In the genomic region with DNA sequence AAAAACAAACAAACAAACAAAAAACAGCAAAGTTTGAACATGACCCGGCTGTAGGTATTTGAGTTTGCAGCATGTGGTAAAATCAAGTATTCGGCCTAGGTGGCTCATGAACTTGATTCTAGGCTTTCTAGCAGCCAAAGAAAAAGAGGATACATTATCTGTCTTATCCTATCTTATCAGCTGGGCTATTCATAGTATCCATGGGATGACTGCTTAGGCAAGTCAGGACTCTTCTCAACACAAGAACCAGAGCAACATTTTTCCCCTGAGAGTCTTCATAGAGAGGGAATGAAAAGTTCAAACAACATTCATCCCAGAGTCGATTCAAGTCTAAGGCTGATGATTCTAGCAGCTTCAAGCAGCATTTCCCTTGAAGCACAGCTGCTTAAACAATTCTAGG, we compare ENCODE assay signal across 31 cellular contexts. TPM values are rescaled to one million over a fixed set of nuclear protein-coding genes. Genes with fewer than 3 reads are reported as not detected.
"Had no signal": no experiment of that assay in that cellular context is flagged by ENCODE, and none has a peak within 500 bp of the region (broad histone marks: within the 10 kb centered on the region; RNA-seq: fewer than 3 reads in every experiment).

No MANE protein-coding gene starts in this region.

- H3K9me3 ChIP-seq: adrenal gland, ascending aorta, esophagus squamous epithelium, right lobe of liver, thyroid gland, upper lobe of left lung, vagina had no signal

- H3K27me3 Mint-ChIP-seq: activated naive CD8-positive, alpha-beta T cell treated with anti-CD3 and anti-CD28 coated beads for 36 hours; brain; stimulated activated naive CD8-positive, alpha-beta T cell treated with anti-CD3 and anti-CD28 coated beads, Interleukin-15, Interleukin-2, amounts not matched to agents 100 ng/mL and 50 ng/mL, for 24 hours had no signal

- ATAC-seq: activated T-cell treated with anti-CD3 and anti-CD28 coated beads, Interleukin-2, amount 50 U/mL, for 72 hours; natural killer cell had no signal

- H3K4me3 ChIP-seq: adrenal gland, ascending aorta, esophagus squamous epithelium, right lobe of liver, skin epidermis, thyroid gland, upper lobe of left lung, vagina had no signal

- H3K27ac Mint-ChIP-seq: activated naive CD8-positive, alpha-beta T cell treated with anti-CD3 and anti-CD28 coated beads for 36 hours; activated T-cell treated with anti-CD3 and anti-CD28 coated beads, Interleukin-2, amount 50 U/mL, for 72 hours; brain; natural killer cell; stimulated activated naive CD8-positive, alpha-beta T cell treated with anti-CD3 and anti-CD28 coated beads, Interleukin-15, Interleukin-2, amounts not matched to agents 100 ng/mL and 50 ng/mL, for 24 hours; T-helper 1 cell treated with Interleukin-12 subunit alpha and Interleukin-12 subunit beta and Interleukin-4 antibody, amounts not matched to agents 30 μg/mL and 1 μg/mL, for 36 hours had no signal

- H3K4me1 ChIP-seq: ascending aorta, esophagus squamous epithelium, thyroid gland, vagina had no signal

- H3K27me3 ChIP-seq: adrenal gland, ascending aorta, right lobe of liver, thyroid gland, upper lobe of left lung, vagina had no signal

- H3K4me3 Mint-ChIP-seq: activated naive CD8-positive, alpha-beta T cell treated with anti-CD3 and anti-CD28 coated beads for 36 hours; activated T-cell treated with anti-CD3 and anti-CD28 coated beads, Interleukin-2, amount 50 U/mL, for 72 hours; brain; natural killer cell; stimulated activated naive CD8-positive, alpha-beta T cell treated with anti-CD3 and anti-CD28 coated beads, Interleukin-15, Interleukin-2, amounts not matched to agents 100 ng/mL and 50 ng/mL, for 24 hours; T-helper 1 cell treated with Interleukin-12 subunit alpha and Interleukin-12 subunit beta and Interleukin-4 antibody, amounts not matched to agents 30 μg/mL and 1 μg/mL, for 36 hours had no signal

- H3K36me3 ChIP-seq: adrenal gland, ascending aorta, esophagus squamous epithelium, right lobe of liver, thyroid gland, upper lobe of left lung, vagina had no signal

- H3K27ac ChIP-seq: ascending aorta, epithelial cell of prostate, esophagus squamous epithelium, thyroid gland, vagina, VCaP had no signal

- DNase-seq: activated CD4-positive, alpha-beta T cell treated with anti-CD3 and anti-CD28 coated beads for 4 hours; activated CD4-positive, alpha-beta T cell treated with anti-CD3 and anti-CD28 coated beads, Interleukin-2, amount 50 U/mL, for 4 hours; activated naive CD4-positive, alpha-beta T cell treated with Interleukin-2 at 50 U/mL for 16 hours; activated naive CD8-positive, alpha-beta T cell treated with anti-CD3 and anti-CD28 coated beads for 36 hours; activated T-cell treated with anti-CD3 and anti-CD28 coated beads for 4 hours; activated T-cell treated with anti-CD3 and anti-CD28 coated beads, Interleukin-2, amount 50 U/mL, for 72 hours; adrenal gland; caudate nucleus; dermis blood vessel endothelial cell; effector CD4-positive, alpha-beta T cell; esophagus squamous epithelium; islet precursor cell; natural killer cell; right lobe of liver; stimulated activated CD4-positive, alpha-beta T cell treated with anti-CD3 and anti-CD28 coated beads, Interleukin-12 subunit alpha, Interleukin-12 subunit beta, amount 100 ng/mL, for 4 hours; stimulated activated CD4-positive, alpha-beta T cell treated with anti-CD3 and anti-CD28 coated beads, Interleukin-4, amount 100 ng/mL, for 1 hour; SW 1271; T-helper 9 cell; thyroid gland; upper lobe of left lung had no signal

- H3K4me1 Mint-ChIP-seq: brain had no signal

- H3K36me3 Mint-ChIP-seq: brain had no signal

RNA-seq across cellular contexts. Expression of a gene that starts 2.9 kb away (rescaled TPM):
- total RNA-seq: ascending aorta, chondrocyte, dermis blood vessel endothelial cell, frontal cortex, osteocyte, thyroid gland, vagina had no signal
